In the genomic region with DNA sequence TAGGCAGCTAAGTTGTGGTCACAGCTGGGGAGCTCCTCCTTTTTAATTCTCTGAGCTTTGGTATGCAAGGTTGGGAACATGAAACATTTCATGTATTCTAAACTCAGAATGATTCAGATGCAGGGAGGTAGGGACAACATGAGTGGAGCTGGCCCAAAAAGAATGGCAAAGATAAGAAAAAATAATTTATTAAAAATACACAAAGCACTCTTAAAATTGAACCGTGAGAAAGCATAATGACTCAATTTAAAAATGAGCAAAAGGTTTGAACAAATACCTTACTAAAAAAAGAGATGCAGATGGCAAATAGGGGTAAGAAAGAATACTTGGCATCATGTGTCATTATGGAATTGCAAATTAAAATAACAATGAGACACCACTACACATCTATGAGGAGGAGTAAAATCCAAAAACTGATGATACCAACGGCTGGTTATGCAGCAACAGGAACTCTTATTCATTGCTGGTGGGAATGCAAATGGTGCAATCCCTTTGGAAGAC, we compare ENCODE assay signal across 27 cellular contexts.
DNase-seq lines count a peak whose midpoint lies in the region; ATAC-seq and TF ChIP-seq lines count a peak whose summit lies in the region.
"Had no signal": no experiment of that assay in that cellular context is flagged by ENCODE, and none has a peak within 500 bp of the region (broad histone marks: within the 10 kb centered on the region; RNA-seq: fewer than 3 reads in every experiment).

No MANE protein-coding gene starts in this region.

- no peak for ATAC-seq in GM21529 (IDR thresholded peaks at IDR 0.05; ENCODE audit: unreplicated experiment)
- ATAC-seq in activated CD4-positive, CD25-positive, alpha-beta regulatory T cell treated with anti-CD3 and anti-CD28 coated beads, Interleukin-2, amount 50 U/mL, for 24 hours = no peak
- ATAC-seq: activated naive CD8-positive, alpha-beta T cell treated with anti-CD3 and anti-CD28 coated beads, Interleukin-2, amount 50 U/mL, for 24 hours; K562 had no signal

- H3K27me3 ChIP-seq in ACC112 (ENCODE audit: insufficient read depth, low read length) (no peaks in the 10 kb centered on the region), adipocyte (replicated peaks; ENCODE audit: control insufficient read depth, insufficient read depth, low read length) (peaks cover 10% of the 10 kb centered on the region), ovary (no peaks in the 10 kb centered on the region)

- H3K36me3 ChIP-seq in ACC112 (ENCODE audit: insufficient read depth, low read length) (no peaks in the 10 kb centered on the region), adipocyte (ENCODE audit: control insufficient read depth, insufficient read depth, low read length, severe bottlenecking) (no peaks in the 10 kb centered on the region), ovary (no peaks in the 10 kb centered on the region)
- H3K36me3 ChIP-seq: neutrophil had no signal

- TF ChIP-seq EP300 in ovary (IDR thresholded peaks at IDR 0.05) = no peak

- H3K27ac ChIP-seq in ACC112 (ENCODE audit: low read depth, low read length) = peak overlapping the region; percentile 78
- no peak overlapping the region for H3K27ac ChIP-seq in ovary
- H3K27ac ChIP-seq: neutrophil, PC-9 had no signal

- H3K79me2 ChIP-seq in ACC112 (ENCODE audit: control insufficient read depth, insufficient read depth, low read length, unreplicated experiment) = no peaks in the 10 kb centered on the region

- peaks cover 28% of the 10 kb centered on the region for H3K9me3 ChIP-seq in adipocyte (ENCODE audit: control insufficient read depth, low read length)
- no peaks in the 10 kb centered on the region for H3K9me3 ChIP-seq in ovary
- H3K9me3 ChIP-seq: neutrophil had no signal

- no peak for TF ChIP-seq POLR2A in ovary (IDR thresholded peaks at IDR 0.05)

- 40 to 46% (median 41%) methylated on average over 2 of the region's 2 CpGs for WGBS in ovary, 3 donors

- no peak for TF ChIP-seq CTCF in ovary (IDR thresholded peaks at IDR 0.05)

- H3K4me1 ChIP-seq in ACC112 (ENCODE audit: control insufficient read depth, insufficient read depth, low read length, unreplicated experiment) (peaks cover 14% of the 10 kb centered on the region), adipocyte (ENCODE audit: control insufficient read depth, insufficient read depth, low read length) (peaks cover 24% of the 10 kb centered on the region), ovary (ENCODE audit: insufficient read depth) (no peaks in the 10 kb centered on the region)

- H2AFZ ChIP-seq in ACC112 (ENCODE audit: low read length, unreplicated experiment) = no peak overlapping the region
- H2AFZ ChIP-seq: PC-9 had no signal

- DNase-seq in GM04503 (ENCODE audit: low read depth) (peak; percentile 45), adipocyte (ENCODE audit: low read depth) (peak; percentile 48), fibroblast of peridontal ligament (ENCODE audit: extremely low read depth) (peak; percentile 74), T-helper 1 cell (no peak), ovary (no peak)
- DNase-seq: activated CD4-positive, alpha-beta T cell treated with anti-CD3 and anti-CD28 coated beads for 4 hours; activated CD8-positive, alpha-beta memory T cell treated with anti-CD3 and anti-CD28 coated beads for 24 hours; activated gamma-delta T cell treated with Interleukin-2 at 50 U/mL for 16 hours; activated naive CD8-positive, alpha-beta T cell treated with anti-CD3 and anti-CD28 coated beads, Interleukin-2, amount 50 U/mL, for 24 hours; activated T-cell treated with anti-CD3 and anti-CD28 coated beads, Interleukin-2, amount 50 U/mL, for 24 hours; C1 segment of cervical spinal cord; Caco-2; caudate nucleus; dermis blood vessel endothelial cell; DMS79 treated with DMSO at 0.1 percent for 48 hours; head of caudate nucleus; NCI-H146; NCI-H510A treated with DMSO at 0.1 percent for 48 hours; PC-9; SHP77 treated with DMSO at 0.1 percent for 48 hours; small intestine; stimulated activated CD4-positive, alpha-beta T cell treated with anti-CD3 and anti-CD28 coated beads, Interleukin-1b, Interleukin-23, amount 100 ng/mL, for 48 hours had no signal

- H3K4me3 ChIP-seq in ACC112 (ENCODE audit: low read depth, low read length) = no peak overlapping the region
- H3K4me3 ChIP-seq in adipocyte (ENCODE audit: low read length) = no peak overlapping the region
- H3K4me3 ChIP-seq in ovary = no peak overlapping the region
- H3K4me3 ChIP-seq: K562, PC-9 had no signal

- H3K9ac ChIP-seq in adipocyte (ENCODE audit: low read length) = no peak overlapping the region

- intact Hi-C loops in ovary (cut with DNase I) = no loop called here

Comparison
In these comparisons a context has a peak if more than half of its experiments do, and no peak if none do; other contexts are left out.
1. DNase-seq: peak in GM04503 (single experiment), adipocyte (single experiment) and fibroblast of peridontal ligament (single experiment); none in T-helper 1 cell (0 of 5) and ovary (0 of 5).